ENCODE assay signal across 17 cellular contexts in the genomic region with DNA sequence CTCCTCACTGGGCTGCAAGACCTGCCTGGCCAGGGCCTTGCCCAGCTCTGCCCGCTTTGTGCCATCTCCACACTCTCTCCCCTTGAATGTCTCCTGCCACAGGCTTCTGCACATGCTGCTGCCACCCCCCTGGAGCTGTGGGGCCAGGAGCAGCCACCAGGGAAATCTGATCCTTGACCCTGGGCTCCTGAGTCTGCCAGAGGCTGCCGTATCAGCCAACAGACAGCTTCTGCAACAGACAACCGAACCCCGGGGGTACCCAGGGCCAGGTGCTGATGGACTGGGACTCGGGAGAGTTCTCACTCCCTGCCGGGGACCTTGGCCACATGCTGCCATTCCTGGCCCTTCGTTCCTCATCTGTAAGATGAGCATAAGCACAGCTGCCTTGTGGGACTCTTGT.
"Had no signal": no experiment of that assay in that cellular context is flagged by ENCODE, and none has a peak within 500 bp of the region (broad histone marks: within the 10 kb centered on the region; RNA-seq: fewer than 3 reads in every experiment).

No MANE protein-coding gene starts in this region.

- H3K4me1 ChIP-seq: breast epithelium had no signal

- H3K9me3 ChIP-seq: ascending aorta, breast epithelium, transverse colon had no signal

- DNase-seq: activated B cell treated with CpG ODN at 0.5 μM for 24 hours; activated CD4-positive, alpha-beta T cell treated with anti-CD3 and anti-CD28 coated beads, Interleukin-2, amount 10 ng/mL, durations not matched to agents 7 days and 5 days; activated CD8-positive, alpha-beta memory T cell treated with anti-CD3 and anti-CD28 coated beads for 24 hours; effector memory CD4-positive, alpha-beta T cell; foreskin melanocyte; immature natural killer cell; occipital lobe; stimulated activated CD4-positive, alpha-beta T cell treated with anti-CD3 and anti-CD28 coated beads, Interleukin-4, amount 100 ng/mL, for 24 hours; stimulated activated naive CD4-positive, alpha-beta T cell treated with Interleukin-2 at 50 U/mL for 16 hours; SW 1271; transverse colon had no signal

- H3K27me3 Mint-ChIP-seq: activated B cell treated with CpG ODN at 0.5 μM for 24 hours had no signal

- H3K27ac ChIP-seq: epithelial cell of prostate had no signal

- H3K36me3 Mint-ChIP-seq: immature natural killer cell had no signal

- H3K9me3 Mint-ChIP-seq: activated B cell treated with CpG ODN at 0.5 μM for 24 hours; activated CD4-positive, alpha-beta T cell treated with anti-CD3 and anti-CD28 coated beads, Interleukin-2, amount 10 ng/mL, durations not matched to agents 7 days and 5 days; dendritic cell treated with granulocyte-macrophage colony-stimulating factor and Interleukin-4, amounts not matched to agents 40 ng/mL and 50 ng/mL, for 4 days; immature natural killer cell; nephron had no signal

- H3K4me3 ChIP-seq: ascending aorta, breast epithelium, skin epidermis, transverse colon had no signal

- H3K4me3 Mint-ChIP-seq: activated B cell treated with CpG ODN at 0.5 μM for 24 hours; activated CD4-positive, alpha-beta T cell treated with anti-CD3 and anti-CD28 coated beads, Interleukin-2, amount 10 ng/mL, durations not matched to agents 7 days and 5 days; dendritic cell treated with granulocyte-macrophage colony-stimulating factor and Interleukin-4, amounts not matched to agents 40 ng/mL and 50 ng/mL, for 4 days; immature natural killer cell had no signal

- H3K27me3 ChIP-seq: ascending aorta, breast epithelium, transverse colon had no signal

- H3K27ac Mint-ChIP-seq: activated B cell treated with CpG ODN at 0.5 μM for 24 hours; activated CD4-positive, alpha-beta T cell treated with anti-CD3 and anti-CD28 coated beads, Interleukin-2, amount 10 ng/mL, durations not matched to agents 7 days and 5 days; dendritic cell treated with granulocyte-macrophage colony-stimulating factor and Interleukin-4, amounts not matched to agents 40 ng/mL and 50 ng/mL, for 4 days; nephron had no signal

- H3K36me3 ChIP-seq: ascending aorta, breast epithelium, transverse colon had no signal
